23 cellular contexts compared by ENCODE assay signal in genomic region chr4:183935355-183936005, GRCh38. TPM values are rescaled to one million over a fixed set of nuclear protein-coding genes. Genes with fewer than 3 reads are reported as not detected.
DNase-seq lines count a peak whose midpoint lies in the region; ATAC-seq and TF ChIP-seq lines count a peak whose summit lies in the region.
"Had no signal": no experiment of that assay in that cellular context is flagged by ENCODE, and none has a peak within 500 bp of the region (broad histone marks: within the 10 kb centered on the region; RNA-seq: fewer than 3 reads in every experiment).

No MANE protein-coding gene starts in this region.

- TF ChIP-seq CTCF in WTC11 (IDR thresholded peaks at IDR 0.05): no peak
- TF ChIP-seq CTCF in neutrophil (IDR thresholded peaks at IDR 0.05): no peak
- no peak for TF ChIP-seq CTCF in CD8-positive, alpha-beta T cell (IDR thresholded peaks at IDR 0.05)

- H3K27me3 Mint-ChIP-seq in WTC11 (ENCODE audit: low read depth): no peaks in the 10 kb centered on the region
- H3K27me3 Mint-ChIP-seq in CD8-positive, alpha-beta T cell (ENCODE audit: low read depth): peaks cover 6% of the 10 kb centered on the region

- H3K4me3 Mint-ChIP-seq in WTC11: peak overlapping the region; percentile 34
- H3K4me3 Mint-ChIP-seq in CD8-positive, alpha-beta T cell: no peak overlapping the region
- H3K4me3 Mint-ChIP-seq: CD8-positive, alpha-beta memory T cell had no signal

- H3K4me3 ChIP-seq in HUES48 (ENCODE audit: low read depth, low read length): 0 out of 2 replicates have a peak overlapping the region, but pooled peaks have one; percentile 3
- no peak overlapping the region; the same call in none of the 2 replicates for H3K4me3 ChIP-seq in iPS-20b (ENCODE audit: low read length)
- H3K4me3 ChIP-seq in neutrophil (ENCODE audit: low read depth in 1 of 2, low read length in 1 of 2): no peak overlapping the region
- no peak overlapping the region for H3K4me3 ChIP-seq in CD8-positive, alpha-beta T cell (ENCODE audit: low read depth, low read length)

- ATAC-seq in WTC11 (peak; percentile 63), GM19328 (IDR thresholded peaks at IDR 0.05; ENCODE audit: unreplicated experiment) (no peak), HG03520 (IDR thresholded peaks at IDR 0.05; ENCODE audit: unreplicated experiment) (no peak)
- no peak for ATAC-seq in CD8-positive, alpha-beta T cell
- ATAC-seq: HCT116, SK-N-SH treated with all-trans-retinoic acid at 6 μM for 48 hours had no signal

- H3K27ac ChIP-seq in HUES48 (ENCODE audit: low read depth, low read length) (peak overlapping the region; percentile 84), iPS-20b (ENCODE audit: low read length) (no peak overlapping the region), neutrophil (peak overlapping the region; percentile 8)
- no peak overlapping the region for H3K27ac ChIP-seq in CD8-positive, alpha-beta T cell (ENCODE audit: low read depth, low read length)
- H3K27ac ChIP-seq: RWPE1 had no signal

- CTCF ChIA-PET in WTC11 (lab: Charles Lee): no interaction called here
- CTCF ChIA-PET in CD8-positive, alpha-beta T cell (lab: Charles Lee): no interaction called here

- POLR2A ChIA-PET in WTC11 (lab: Charles Lee): no interaction called here
- POLR2A ChIA-PET in CD8-positive, alpha-beta T cell (lab: Charles Lee): no interaction called here

- H3K27ac Mint-ChIP-seq in WTC11: peak overlapping the region; percentile 98
- no peak overlapping the region for H3K27ac Mint-ChIP-seq in CD8-positive, alpha-beta T cell
- H3K27ac Mint-ChIP-seq: CD8-positive, alpha-beta memory T cell had no signal

- H3K9me3 Mint-ChIP-seq in WTC11: no peaks in the 10 kb centered on the region
- no peaks in the 10 kb centered on the region for H3K9me3 Mint-ChIP-seq in CD8-positive, alpha-beta T cell

- H3K36me3 ChIP-seq in HUES48 (ENCODE audit: control insufficient read depth, insufficient read depth, low read length) (no peaks in the 10 kb centered on the region), iPS-20b (ENCODE audit: insufficient read depth, low read depth, low read length) (no peaks in the 10 kb centered on the region), neutrophil (no peaks in the 10 kb centered on the region)
- H3K36me3 ChIP-seq in CD8-positive, alpha-beta T cell (ENCODE audit: insufficient read depth, low read length): no peaks in the 10 kb centered on the region

- intact Hi-C loops in CD8-positive, alpha-beta T cell (cut with DNase I, micrococcal nuclease): no loop called here

- H3K36me3 Mint-ChIP-seq in WTC11: peaks cover 3% of the 10 kb centered on the region; the same call in 1 of the 2 replicates
- H3K36me3 Mint-ChIP-seq in CD8-positive, alpha-beta T cell: no peaks in the 10 kb centered on the region
- H3K36me3 Mint-ChIP-seq: CD8-positive, alpha-beta memory T cell had no signal

- peaks cover 40% of the 10 kb centered on the region for H3K4me1 ChIP-seq in HUES48 (ENCODE audit: control insufficient read depth, insufficient read depth, low read length)
- peaks cover 30% of the 10 kb centered on the region for H3K4me1 ChIP-seq in iPS-20b (ENCODE audit: insufficient read depth, low read length)
- H3K4me1 ChIP-seq in neutrophil (ENCODE audit: control insufficient read depth in 1 of 2, insufficient read depth in 1 of 2, low read depth in 1 of 2, low read length in 1 of 2): peaks cover 5 to 24% of the 10 kb centered on the region in 2 experiments
- H3K4me1 ChIP-seq in CD8-positive, alpha-beta T cell (ENCODE audit: insufficient read depth, low read length): no peaks in the 10 kb centered on the region

- H3K9ac ChIP-seq in HUES48 (ENCODE audit: low read depth, low read length): no peak overlapping the region
- peak overlapping the region; percentile 17; the same call in 1 of the 2 replicates for H3K9ac ChIP-seq in iPS-20b (ENCODE audit: low read depth, low read length)

- H3K9me3 ChIP-seq in HUES48 (ENCODE audit: control insufficient read depth, insufficient read depth, low read length) (no peaks in the 10 kb centered on the region), iPS-20b (ENCODE audit: insufficient read depth, low read depth, low read length) (no peaks in the 10 kb centered on the region), neutrophil (no peaks in the 10 kb centered on the region)
- H3K9me3 ChIP-seq in CD8-positive, alpha-beta T cell (ENCODE audit: low read length): no peaks in the 10 kb centered on the region

- H3K27me3 ChIP-seq in HUES48 (ENCODE audit: control insufficient read depth, insufficient read depth, low read length): no peaks in the 10 kb centered on the region
- H3K27me3 ChIP-seq in iPS-20b (ENCODE audit: insufficient read depth, low read length): no peaks in the 10 kb centered on the region
- H3K27me3 ChIP-seq in neutrophil: no peaks in the 10 kb centered on the region
- no peaks in the 10 kb centered on the region for H3K27me3 ChIP-seq in CD8-positive, alpha-beta T cell (ENCODE audit: insufficient read depth, low read length)

- H3K4me1 Mint-ChIP-seq in WTC11: peaks cover 62% of the 10 kb centered on the region
- no peaks in the 10 kb centered on the region for H3K4me1 Mint-ChIP-seq in CD8-positive, alpha-beta T cell (ENCODE audit: low read depth)
- H3K4me1 Mint-ChIP-seq: CD8-positive, alpha-beta memory T cell had no signal

- DNase-seq in WTC11 (ENCODE audit: low spot score): no peak
- no peak for DNase-seq in CD8-positive, alpha-beta T cell
- DNase-seq: AML-193; C1 segment of cervical spinal cord; CD8-positive, alpha-beta memory T cell; GDM1; KG1; NCI-H1092; NCI-H1436 treated with DMSO at 0.1 percent for 48 hours; NCI-H2029; NCI-H345; NCI-H524; NCI-H774; NK-92 treated with Interleukin-12 subunit alpha and Interleukin-12 subunit beta, amount 100 ng/mL, for 24 hours; SIG-M5 had no signal

TF ChIP-seq in WTC11, 78 proteins besides CTCF, POLR2A, EP300 and RAD21 (continues in another document):
- TF ChIP-seq HMGXB4 (CRISPR knock-in tag; IDR thresholded peaks at IDR 0.05) (no peak), NFE2L1 (CRISPR knock-in tag; IDR thresholded peaks at IDR 0.05) (no peak), MYBL2 (CRISPR knock-in tag; IDR thresholded peaks at IDR 0.05) (no peak), IRF1 (CRISPR knock-in tag; IDR thresholded peaks at IDR 0.05) (no peak), ZNF281 (CRISPR knock-in tag; IDR thresholded peaks at IDR 0.05) (no peak), FOXP4 (CRISPR knock-in tag; IDR thresholded peaks at IDR 0.05) (no peak), TEAD4 (CRISPR knock-in tag; IDR thresholded peaks at IDR 0.05) (no peak), SOX15 (CRISPR knock-in tag; IDR thresholded peaks at IDR 0.05) (no peak), ZNF121 (CRISPR knock-in tag; IDR thresholded peaks at IDR 0.05) (no peak), TEAD1 (CRISPR knock-in tag; IDR thresholded peaks at IDR 0.05) (no peak)

RNA-seq across cellular contexts. Expression of gene STOX2, which starts 30.4 kb away (rescaled TPM):
- total RNA-seq in WTC11 (2021): 23.1 to 31.6 TPM (median 24.9 TPM) in 3 replicates
- not detected for total RNA-seq in CD8-positive, alpha-beta T cell
- total RNA-seq: CD8-positive, alpha-beta memory T cell had no signal

Comparison
In these comparisons a context has a peak if more than half of its experiments do, and no peak if none do; other contexts are left out.
1. H3K27ac ChIP-seq: peak in HUES48 (single experiment) and neutrophil (single experiment); none in iPS-20b (single experiment) and CD8-positive, alpha-beta T cell (single experiment).
2. RNA of gene STOX2, which starts 30.4 kb away (total RNA-seq): 23.1 to 31.6 TPM in WTC11; not detected in CD8-positive, alpha-beta T cell; every median in the first group is over 10 times any median in the second.